In the genomic region with DNA sequence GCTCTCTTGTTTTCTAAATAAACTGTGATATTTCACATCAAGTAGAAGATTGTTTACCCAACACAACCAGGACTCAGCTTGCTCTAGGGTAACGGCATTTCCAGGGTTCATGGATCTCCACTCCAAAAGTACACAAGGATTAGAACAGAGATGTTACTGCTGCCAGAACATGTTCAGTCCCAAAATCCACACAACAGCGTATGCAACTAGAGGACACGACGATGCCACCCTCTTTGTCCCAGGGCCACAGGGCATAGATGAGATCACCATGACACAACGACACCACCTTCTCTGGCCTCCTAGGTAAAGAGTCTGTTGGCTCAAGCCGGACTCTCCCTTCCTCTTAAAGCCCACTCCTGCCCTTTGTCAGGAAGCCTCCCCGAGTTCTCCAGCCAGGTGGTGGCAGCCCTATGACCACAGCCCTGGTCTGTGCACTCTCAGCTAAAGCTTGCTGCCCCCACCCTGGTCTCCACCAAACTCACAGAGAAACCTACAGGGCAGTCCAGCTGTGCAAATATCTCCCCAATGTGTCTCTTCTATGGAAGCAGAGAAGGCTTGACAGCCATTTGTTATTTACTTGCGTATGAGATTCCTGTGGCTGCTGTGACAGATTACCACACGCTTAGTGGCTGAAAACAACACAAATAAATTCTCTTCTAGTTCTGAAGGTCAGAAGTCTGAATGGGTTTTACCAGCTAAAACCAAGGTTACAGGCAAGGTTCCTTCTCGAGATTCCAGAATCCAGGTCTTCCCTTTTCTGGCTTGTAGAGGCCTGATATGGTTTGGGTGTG, we compare ENCODE assay signal across 1 cellular context.
TF ChIP-seq lines count a peak whose summit lies in the region.

No MANE protein-coding gene starts in this region.

TF ChIP-seq in H1, 55 proteins besides CTCF, POLR2A, EP300 and RAD21:
- TF ChIP-seq, protein P1, sequence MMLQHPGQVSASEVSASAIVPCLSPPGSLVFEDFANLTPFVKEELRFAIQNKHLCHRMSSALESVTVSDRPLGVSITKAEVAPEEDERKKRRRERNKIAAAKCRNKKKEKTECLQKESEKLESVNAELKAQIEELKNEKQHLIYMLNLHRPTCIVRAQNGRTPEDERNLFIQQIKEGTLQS (IDR thresholded peaks at IDR 0.05; ENCODE audit: insufficient read depth, low read depth, low read length), result no peak
- TF ChIP-seq, protein P2, sequence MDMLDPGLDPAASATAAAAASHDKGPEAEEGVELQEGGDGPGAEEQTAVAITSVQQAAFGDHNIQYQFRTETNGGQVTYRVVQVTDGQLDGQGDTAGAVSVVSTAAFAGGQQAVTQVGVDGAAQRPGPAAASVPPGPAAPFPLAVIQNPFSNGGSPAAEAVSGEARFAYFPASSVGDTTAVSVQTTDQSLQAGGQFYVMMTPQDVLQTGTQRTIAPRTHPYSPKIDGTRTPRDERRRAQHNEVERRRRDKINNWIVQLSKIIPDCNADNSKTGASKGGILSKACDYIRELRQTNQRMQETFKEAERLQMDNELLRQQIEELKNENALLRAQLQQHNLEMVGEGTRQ (IDR thresholded peaks at IDR 0.05; ENCODE audit: low read length), result no peak
- TF ChIP-seq HDAC2 (IDR thresholded peaks at IDR 0.05; ENCODE audit: borderline replicate concordance in 1 of 2, low read depth in 2 of 2, low read length in 2 of 2) (no peak), HDAC6 (IDR thresholded peaks at IDR 0.05; ENCODE audit: low read depth, low read length) (no peak), EGR1 (IDR thresholded peaks at IDR 0.05; ENCODE audit: borderline replicate concordance, low read depth, low read length) (no peak), SP2 (IDR thresholded peaks at IDR 0.05; ENCODE audit: low read length) (no peak), CBX8 (IDR thresholded peaks at IDR 0.05; ENCODE audit: borderline replicate concordance, low read depth, low read length) (no peak), ZNF274 (IDR thresholded peaks at IDR 0.05; ENCODE audit: borderline replicate concordance, extremely low read depth, low read length) (no peak), BRCA1 (IDR thresholded peaks at IDR 0.05; ENCODE audit: low read depth, low read length) (no peak), TAF7 (optimal IDR thresholded peaks at IDR 0.05; ENCODE audit: borderline replicate concordance, low read depth, low read length) (no peak), ASH2L (IDR thresholded peaks at IDR 0.05; ENCODE audit: low read length) (no peak), CHD2 (IDR thresholded peaks at IDR 0.05; ENCODE audit: low read length) (no peak), SP4 (IDR thresholded peaks at IDR 0.05; ENCODE audit: low read length) (no peak), POLR2AphosphoS5 (IDR thresholded peaks at IDR 0.05; ENCODE audit: low read depth, low read length) (no peak), CTBP2 (IDR thresholded peaks at IDR 0.05; ENCODE audit: borderline replicate concordance, insufficient read depth, insufficient read length, low read length) (no peak), CHD1 (IDR thresholded peaks at IDR 0.05; ENCODE audit: low read depth, low read length) (no peak), POU5F1 (IDR thresholded peaks at IDR 0.05; ENCODE audit: low read depth, low read length) (no peak), NANOG (IDR thresholded peaks at IDR 0.05; ENCODE audit: insufficient read depth, low read depth, low read length, poor library complexity, severe bottlenecking) (no peak), JUN (IDR thresholded peaks at IDR 0.05; ENCODE audit: low read depth, low read length) (no peak), KDM4A (IDR thresholded peaks at IDR 0.05; ENCODE audit: low read depth, low read length, severe bottlenecking) (no peak)
TF ChIP-seq in H1: peak in this region for 0.
